ENCODE assay signal across 12 cellular contexts in genomic region chr19:3373971-3374368, GRCh38. TPM values are rescaled to one million over a fixed set of nuclear protein-coding genes. Genes with fewer than 3 reads are reported as not detected.
DNase-seq lines count a peak whose midpoint lies in the region; ATAC-seq, FAIRE-seq and TF ChIP-seq lines count a peak whose summit lies in the region.
"Had no signal": no experiment of that assay in that cellular context is flagged by ENCODE, and none has a peak within 500 bp of the region (broad histone marks: within the 10 kb centered on the region; RNA-seq: fewer than 3 reads in every experiment).

No MANE protein-coding gene starts in this region.

- intact Hi-C loops in HepG2 (cut with micrococcal nuclease; ENCODE audit: unreplicated experiment), result no loop called here
- intact Hi-C loops in psoas muscle (cut with DNase I), result no loop called here
- intact Hi-C loops in vagina (cut with DNase I), result no loop called here
- intact Hi-C loops in activated CD8-positive, alpha-beta T cell treated with anti-CD3 and anti-CD28 coated beads for 36 hours (cut with micrococcal nuclease), result no loop called here

- H4K20me1 ChIP-seq in HepG2 (ENCODE audit: insufficient read depth, low read length), result no peaks in the 10 kb centered on the region

- H3K9ac ChIP-seq in liver (ENCODE audit: low read depth in 1 of 2, low read length in 2 of 2) (peak overlapping the region in 1 of 2 donors; percentile 41), HepG2 (ENCODE audit: insufficient read depth, low read depth, low read length) (no peak overlapping the region)

- H3K4me3 ChIP-seq in liver (ENCODE audit: low read depth in 1 of 3, low read length in 3 of 3) (no peak overlapping the region), HepG2 (replicated peaks in 1 of 3; ENCODE audit: insufficient read depth in 1 of 3, low read depth in 2 of 3, low read length in 3 of 3) (no peak overlapping the region), fibroblast of mammary gland (ENCODE audit: control insufficient read depth, low read depth, low read length) (no peak overlapping the region), psoas muscle (peak overlapping the region; percentile 41), vagina (peak overlapping the region in 1 of 2 donors; percentile 1)

- H3K79me2 ChIP-seq in HepG2 (ENCODE audit: insufficient read depth, low read length), result peaks cover 5% of the 10 kb centered on the region

- H3K9me3 ChIP-seq in liver (ENCODE audit: control insufficient read depth in 4 of 4, low read length in 3 of 4) (no peaks in the 10 kb centered on the region), HepG2 (ENCODE audit: low read length) (no peaks in the 10 kb centered on the region), psoas muscle (no peaks in the 10 kb centered on the region), vagina (no peaks in the 10 kb centered on the region)

- H3K36me3 ChIP-seq in liver (ENCODE audit: control insufficient read depth in 4 of 4, insufficient read depth in 3 of 4, low read depth in 1 of 4, low read length in 3 of 4) (no peaks in the 10 kb centered on the region), HepG2 (replicated peaks in 1 of 2; ENCODE audit: control insufficient read depth in 1 of 2, insufficient read depth in 2 of 2, low read length in 2 of 2) (no peaks in the 10 kb centered on the region), psoas muscle (ENCODE audit: insufficient read depth in 1 of 2, low read depth in 1 of 2) (no peaks in the 10 kb centered on the region), vagina (no peaks in the 10 kb centered on the region)

- in situ Hi-C loops in HepG2 (cut with HindIII; ENCODE audit: extremely low pct_ligation_motif_present, low pct_unique_long_range_greater_than_20kb), result no loop called here

- WGBS in liver, result 50% methylated on average over 6 of the region's 6 CpGs
- 83% methylated on average over 6 of the region's 6 CpGs for WGBS in HepG2 (ENCODE audit: low lambda C conversion rate)
- WGBS in psoas muscle, 3 donors, result 67 to 77% (median 71%) methylated on average over 6 of the region's 6 CpGs

- POLR2A ChIA-PET in HepG2 (lab: Yijun Ruan, JAX), result no interaction called here
- POLR2A ChIA-PET in activated CD8-positive, alpha-beta T cell treated with anti-CD3 and anti-CD28 coated beads for 36 hours (lab: Charles Lee), result interaction anchor here (1.0 to 1.9 kb wide), 4 partner anchors 8 to 17 kb away, joined by 3 to 7 read pairs (median 4); no protein-coding TSS in a partner anchor

- DNase-seq in HepG2 (ENCODE audit: low spot score) (no peak), fibroblast of mammary gland (ENCODE audit: low read depth) (peak; percentile 55), psoas muscle (peak in 1 of 2 donors; percentile 47), vagina (ENCODE audit: extremely low spot score in 2 of 2) (no peak), NCI-H446 (lab: John Stamatoyannopoulos, UW) (no peak), T1000 (lab: John Stamatoyannopoulos, UW) (no peak)
- no peak for DNase-seq in activated CD8-positive, alpha-beta T cell treated with anti-CD3 and anti-CD28 coated beads for 36 hours
- DNase-seq: activated naive CD8-positive, alpha-beta T cell treated with anti-CD3 and anti-CD28 coated beads, Interleukin-2, amount 10 ng/mL, durations not matched to agents 7 days and 5 days; naive thymus-derived CD8-positive, alpha-beta T cell had no signal

- no peak overlapping the region for H3K4me3 Mint-ChIP-seq in activated CD8-positive, alpha-beta T cell treated with anti-CD3 and anti-CD28 coated beads for 36 hours
- H3K4me3 Mint-ChIP-seq: activated naive CD8-positive, alpha-beta T cell treated with anti-CD3 and anti-CD28 coated beads, Interleukin-2, amount 10 ng/mL, durations not matched to agents 7 days and 5 days; naive thymus-derived CD8-positive, alpha-beta T cell; WTC11 had no signal

- H3K27me3 ChIP-seq in liver (ENCODE audit: control insufficient read depth in 4 of 4, insufficient read depth in 4 of 4, low read length in 3 of 4), result no peaks in the 10 kb centered on the region
- no peaks in the 10 kb centered on the region for H3K27me3 ChIP-seq in HepG2 (ENCODE audit: control insufficient read depth in 1 of 2, insufficient read depth in 2 of 2, low read length in 2 of 2)
- no peaks in the 10 kb centered on the region for H3K27me3 ChIP-seq in psoas muscle (ENCODE audit: insufficient read depth in 3 of 3, low read length in 2 of 3)
- H3K27me3 ChIP-seq in vagina, result no peaks in the 10 kb centered on the region

- no peak overlapping the region for H3K4me2 ChIP-seq in HepG2 (ENCODE audit: low read depth, low read length)

- TF ChIP-seq RAD21 in liver (IDR thresholded peaks at IDR 0.05) (no peak), HepG2 (CRISPR knock-in tag; IDR thresholded peaks at IDR 0.05) (no peak)

- no peak for TF ChIP-seq EP300 in HepG2 (IDR thresholded peaks at IDR 0.05; ENCODE audit: low read depth in 2 of 2, low read length in 2 of 2)
- TF ChIP-seq EP300 in HepG2 (CRISPR knock-in tag; IDR thresholded peaks at IDR 0.05; ENCODE audit: borderline replicate concordance), result no peak

- H3K27ac ChIP-seq in liver (ENCODE audit: low read depth in 1 of 2, low read length in 2 of 2) (peak overlapping the region; percentile 97 to 99), HepG2 (ENCODE audit: extremely low read length, insufficient read depth, low read length) (no peak overlapping the region), psoas muscle (peak overlapping the region; percentile 93), vagina (peak overlapping the region; percentile 94)
- H3K27ac ChIP-seq: HL-60 had no signal

- TF ChIP-seq CTCF in liver (IDR thresholded peaks at IDR 0.05; ENCODE audit: low read depth, low read length, missing input control) (no peak), HepG2 (CRISPR knock-in tag; IDR thresholded peaks at IDR 0.05) (no peak), fibroblast of mammary gland (conservative IDR thresholded peaks at IDR 0.05; ENCODE audit: control insufficient read depth, insufficient read depth, low read depth, low read length) (no peak), psoas muscle (IDR thresholded peaks at IDR 0.05) (no peak), vagina (IDR thresholded peaks at IDR 0.05) (no peak)
- TF ChIP-seq CTCF in activated CD8-positive, alpha-beta T cell treated with anti-CD3 and anti-CD28 coated beads for 36 hours (IDR thresholded peaks at IDR 0.05), result no peak

- no peaks in the 10 kb centered on the region for H3K27me3 Mint-ChIP-seq in activated CD8-positive, alpha-beta T cell treated with anti-CD3 and anti-CD28 coated beads for 36 hours
- H3K27me3 Mint-ChIP-seq: naive thymus-derived CD8-positive, alpha-beta T cell had no signal

- H3K4me1 ChIP-seq in liver (ENCODE audit: control insufficient read depth in 4 of 4, insufficient read depth in 4 of 4, low read length in 3 of 4), result peaks cover 8 to 70% (median 45%) of the 10 kb centered on the region in 4 donors
- H3K4me1 ChIP-seq in HepG2 (ENCODE audit: insufficient read depth, low read length), result peaks cover 32% of the 10 kb centered on the region
- H3K4me1 ChIP-seq in psoas muscle, result peaks cover 50% of the 10 kb centered on the region
- peaks cover 95% of the 10 kb centered on the region for H3K4me1 ChIP-seq in vagina

- no peak overlapping the region for H2AFZ ChIP-seq in HepG2 (ENCODE audit: low read length)

- H3K9me3 Mint-ChIP-seq in activated CD8-positive, alpha-beta T cell treated with anti-CD3 and anti-CD28 coated beads for 36 hours, result no peaks in the 10 kb centered on the region
- H3K9me3 Mint-ChIP-seq: activated naive CD8-positive, alpha-beta T cell treated with anti-CD3 and anti-CD28 coated beads, Interleukin-2, amount 10 ng/mL, durations not matched to agents 7 days and 5 days; naive thymus-derived CD8-positive, alpha-beta T cell; WTC11 had no signal

- BruUV-seq in HepG2 (replicated peaks; lab: Mats Ljungman, UMichigan), result no TSS peak

- CTCF ChIA-PET in HepG2 (lab: Yijun Ruan, JAX; ENCODE audit: low intra/inter-chr PET ratio, low total read pairs), result no interaction called here
- CTCF ChIA-PET in activated CD8-positive, alpha-beta T cell treated with anti-CD3 and anti-CD28 coated beads for 36 hours (lab: Charles Lee), result interaction anchor here (1.2 to 4.9 kb wide), 2 partner anchors 55 to 99 kb away, joined by 3 to 17 read pairs; no protein-coding TSS in a partner anchor

- no peak overlapping the region for H3K27ac Mint-ChIP-seq in activated CD8-positive, alpha-beta T cell treated with anti-CD3 and anti-CD28 coated beads for 36 hours
- H3K27ac Mint-ChIP-seq: activated naive CD8-positive, alpha-beta T cell treated with anti-CD3 and anti-CD28 coated beads, Interleukin-2, amount 10 ng/mL, durations not matched to agents 7 days and 5 days; WTC11 had no signal

- peaks cover 22% of the 10 kb centered on the region for H3K4me1 Mint-ChIP-seq in activated CD8-positive, alpha-beta T cell treated with anti-CD3 and anti-CD28 coated beads for 36 hours (ENCODE audit: low read depth)

- no peak for FAIRE-seq in HepG2 (lab: Jason Lieb, UNC)

- ATAC-seq in HepG2, result no peak
- no peak for ATAC-seq in psoas muscle
- no peak for ATAC-seq in activated CD8-positive, alpha-beta T cell treated with anti-CD3 and anti-CD28 coated beads for 36 hours
- ATAC-seq: naive thymus-derived CD8-positive, alpha-beta T cell; WTC11 had no signal

- H3K36me3 Mint-ChIP-seq in activated CD8-positive, alpha-beta T cell treated with anti-CD3 and anti-CD28 coated beads for 36 hours (ENCODE audit: low read depth), result no peaks in the 10 kb centered on the region
- H3K36me3 Mint-ChIP-seq: activated naive CD8-positive, alpha-beta T cell treated with anti-CD3 and anti-CD28 coated beads, Interleukin-2, amount 10 ng/mL, durations not matched to agents 7 days and 5 days; WTC11 had no signal

- TF ChIP-seq POLR2A in HepG2 (IDR thresholded peaks at IDR 0.05; ENCODE audit: insufficient read depth in 1 of 2, low read depth in 2 of 2, low read length in 2 of 2) (no peak), vagina (IDR thresholded peaks at IDR 0.05) (no peak)

RNA-seq across cellular contexts. Expression of gene NFIC, which starts 7.6 kb away (rescaled TPM):
- 100 to 1,000 TPM in 1 of 2 donors, 10 to 100 TPM in 1; 12.8 to 100 TPM for total RNA-seq in liver
- 10 to 100 TPM; 71.8 to 78.5 TPM for polyA plus RNA-seq in liver
- total RNA-seq in HepG2 (2016; rRNA removed; fragmentation: Illumina TruSeq; extraction: Trizol), result 2.5 and 2.9 TPM in 2 replicates
- 2.9 and 3.0 TPM in 2 replicates for total RNA-seq in HepG2 (2016; cell fraction: cytosol; rRNA removed; fragmentation: Illumina TruSeq; extraction: Trizol; ENCODE audit: low read depth)
- total RNA-seq in HepG2 (2016; cell fraction: insoluble cytoplasmic fraction; rRNA removed; fragmentation: Illumina TruSeq; extraction: Trizol), result 3.0 and 3.2 TPM in 2 replicates
- total RNA-seq in HepG2 (2016; cell fraction: membrane; rRNA removed; fragmentation: Illumina TruSeq; extraction: Trizol), result 2.5 and 2.9 TPM in 2 replicates
- 3.8 and 5.6 TPM in 2 replicates for total RNA-seq in HepG2 (2016; cell fraction: nucleus; rRNA removed; fragmentation: Illumina TruSeq; extraction: Trizol)
- 1.3 and 1.6 TPM in 2 replicates for polyA plus RNA-seq in HepG2 (2011; rRNA removed)
- 0.71 and 0.79 TPM in 2 replicates for polyA plus RNA-seq in HepG2 (2011; cell fraction: cytosol; rRNA removed)
- 5.1 and 8.1 TPM in 2 replicates for polyA plus RNA-seq in HepG2 (2011; cell fraction: nucleus; rRNA removed)
- 5.9 and 8.4 TPM in 2 replicates for polyA plus RNA-seq in HepG2 (2012)
- 1.1 and 1.4 TPM in 2 replicates for polyA plus RNA-seq in HepG2 (2016; cell fraction: cytosol; fragmentation: Illumina TruSeq; extraction: Trizol; ENCODE audit: low read depth)
- 8.2 and 9.6 TPM in 2 replicates for polyA plus RNA-seq in HepG2 (2016; cell fraction: insoluble cytoplasmic fraction; fragmentation: Illumina TruSeq; extraction: Trizol; ENCODE audit: low read depth)
- polyA plus RNA-seq in HepG2 (2016; cell fraction: membrane; fragmentation: Illumina TruSeq; extraction: Trizol; ENCODE audit: low read depth), result 4.6 and 4.8 TPM in 2 replicates
- 7.4 and 9.8 TPM in 2 replicates for polyA plus RNA-seq in HepG2 (2016; cell fraction: nucleus; fragmentation: Illumina TruSeq; extraction: Trizol; ENCODE audit: insufficient read depth, low read depth)
- 5.3 and 16.7 TPM in 2 replicates for polyA minus RNA-seq in HepG2 (2011; rRNA and poly(A)+ RNA removed; ENCODE audit: low replicate concordance)
- polyA minus RNA-seq in HepG2 (2011; cell fraction: cytosol; rRNA and poly(A)+ RNA removed), result 5.2 and 5.4 TPM in 2 replicates
- 5.1 and 5.3 TPM in 2 replicates for polyA minus RNA-seq in HepG2 (2011; cell fraction: nucleus; rRNA and poly(A)+ RNA removed)
- total RNA-seq in psoas muscle, result 100 to 1,000 TPM; 209 to 439 (median 325) TPM
- 100 to 1,000 TPM in 2 of 3 donors, 10 to 100 TPM in 1; 100.0 to 270 (median 165) TPM for polyA plus RNA-seq in psoas muscle
- 142 TPM for total RNA-seq in vagina
- 10 to 100 TPM; 19.0 to 20.8 TPM for total RNA-seq in activated CD8-positive, alpha-beta T cell treated with anti-CD3 and anti-CD28 coated beads for 36 hours
